Comparison of ENCODE assay signal across 9 cellular contexts in the genomic region with DNA sequence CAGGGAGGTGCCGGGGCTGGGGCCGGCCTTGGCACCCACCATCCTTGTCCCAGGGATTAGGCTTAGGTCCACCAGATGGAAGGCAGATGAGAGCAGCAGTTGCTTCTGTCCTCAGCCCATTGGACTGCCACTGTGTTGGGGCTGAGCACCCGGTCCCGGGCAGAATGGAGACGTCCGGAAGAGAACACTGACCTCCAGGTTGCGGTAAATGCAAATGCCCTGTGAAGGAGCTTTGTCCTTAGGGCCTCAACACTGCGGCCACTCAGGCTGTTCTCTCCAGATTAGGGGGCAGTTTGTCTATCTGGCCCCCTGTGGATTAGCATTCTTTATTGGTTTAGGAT. TPM values are rescaled to one million over a fixed set of nuclear protein-coding genes. Genes with fewer than 3 reads are reported as not detected.
DNase-seq lines count a peak whose midpoint lies in the region; ATAC-seq and TF ChIP-seq lines count a peak whose summit lies in the region.
"Had no signal": no experiment of that assay in that cellular context is flagged by ENCODE, and none has a peak within 500 bp of the region (broad histone marks: within the 10 kb centered on the region; RNA-seq: fewer than 3 reads in every experiment).

A gene (minus strand): TSS at position 276 of the 341 bp plus-strand sequence. CDS start 234 bp downstream, at position 42.

- no peak within 1 kb of the TSS for H2BK15ac ChIP-seq in neuronal stem cell (ENCODE audit: low read length)

- H2AK5ac ChIP-seq in neuronal stem cell (ENCODE audit: low read depth, low read length): peak within 1 kb of the TSS; percentile 12

- peak within 1 kb of the TSS; percentile 74 for H3K4me2 ChIP-seq in neuronal stem cell (ENCODE audit: insufficient read depth, low read length, poor library complexity, severe bottlenecking)

- H3K27ac Mint-ChIP-seq in CD8-positive, alpha-beta T cell: peak within 1 kb of the TSS; percentile 98

- peaks cover 60% of the 10 kb centered on the region for H3K36me3 Mint-ChIP-seq in CD8-positive, alpha-beta T cell

- H3K27me3 ChIP-seq in CD8-positive, alpha-beta T cell (ENCODE audit: insufficient read depth, low read length): no peaks in the 10 kb centered on the region
- H3K27me3 ChIP-seq in Peyer's patch (no peaks in the 10 kb centered on the region), neuronal stem cell (ENCODE audit: control insufficient read depth in 3 of 3, insufficient read depth in 3 of 3, low read depth in 1 of 3, low read length in 3 of 3) (no peaks in the 10 kb centered on the region)

- H2BK12ac ChIP-seq in neuronal stem cell (ENCODE audit: low read length): no peak within 1 kb of the TSS

- H3K18ac ChIP-seq in neuronal stem cell (ENCODE audit: low read length): peak within 1 kb of the TSS; percentile 73

- H3K9ac ChIP-seq in neuronal stem cell (ENCODE audit: low read depth, low read length, poor library complexity): peak within 1 kb of the TSS; percentile 71

- H3K4ac ChIP-seq in neuronal stem cell (ENCODE audit: low read length): no peak within 1 kb of the TSS

- peak within 1 kb of the TSS; percentile 63 for H3K4me3 ChIP-seq in CD8-positive, alpha-beta T cell (ENCODE audit: low read depth, low read length)
- H3K4me3 ChIP-seq in Peyer's patch (peak within 1 kb of the TSS; percentile 59 to 82 (median 77)), neuronal stem cell (ENCODE audit: low read length in 2 of 2) (peak within 1 kb of the TSS; percentile 82 to 95)

- TF ChIP-seq POLR2A in Peyer's patch (IDR thresholded peaks at IDR 0.05): no peak

- peak within 1 kb of the TSS; percentile 52 for H3K23ac ChIP-seq in neuronal stem cell (ENCODE audit: low read depth, low read length, poor library complexity)

- peaks cover 3% of the 10 kb centered on the region for H3K79me1 ChIP-seq in neuronal stem cell (ENCODE audit: low read depth, low read length)

- peaks cover 31% of the 10 kb centered on the region for H3K4me1 ChIP-seq in CD8-positive, alpha-beta T cell (ENCODE audit: insufficient read depth, low read length)
- H3K4me1 ChIP-seq in Peyer's patch: peaks cover 2 to 47% (median 6%) of the 10 kb centered on the region in 4 donors
- peaks cover 5 to 6% of the 10 kb centered on the region in 2 donors for H3K4me1 ChIP-seq in neuronal stem cell (ENCODE audit: control insufficient read depth in 2 of 2, insufficient read depth in 1 of 2, low read depth in 1 of 2, low read length in 2 of 2)

- peaks cover 23% of the 10 kb centered on the region for H3K36me3 ChIP-seq in CD8-positive, alpha-beta T cell (ENCODE audit: insufficient read depth, low read length)
- H3K36me3 ChIP-seq in Peyer's patch (peaks cover 0 to 50% (median 0%) of the 10 kb centered on the region in 3 donors), neuronal stem cell (replicated peaks in 1 of 2; ENCODE audit: control insufficient read depth in 2 of 2, insufficient read depth in 2 of 2, low read length in 2 of 2) (peaks cover 33 to 85% of the 10 kb centered on the region in 2 donors)

- H4K91ac ChIP-seq in neuronal stem cell (ENCODE audit: low read depth, low read length, poor library complexity): no peak within 1 kb of the TSS

- no peaks in the 10 kb centered on the region for H3K27me3 Mint-ChIP-seq in CD8-positive, alpha-beta T cell (ENCODE audit: low read depth)

- peak within 1 kb of the TSS; percentile 77 for H2AFZ ChIP-seq in neuronal stem cell (ENCODE audit: low read length)

- no peak within 1 kb of the TSS for H2BK5ac ChIP-seq in neuronal stem cell (ENCODE audit: low read length)

- H3K9me3 ChIP-seq in CD8-positive, alpha-beta T cell (ENCODE audit: low read length): no peaks in the 10 kb centered on the region
- H3K9me3 ChIP-seq in Peyer's patch: no peaks in the 10 kb centered on the region
- H3K9me3 ChIP-seq in neuronal stem cell (replicated peaks in 1 of 2; ENCODE audit: control insufficient read depth in 2 of 2, insufficient read depth in 1 of 2, low read depth in 1 of 2, low read length in 2 of 2): no peaks in the 10 kb centered on the region

- H3K14ac ChIP-seq in neuronal stem cell (ENCODE audit: low read length): peak within 1 kb of the TSS; percentile 72

- H2BK120ac ChIP-seq in neuronal stem cell (ENCODE audit: low read depth, low read length): no peak within 1 kb of the TSS

- H3K9me3 Mint-ChIP-seq in CD8-positive, alpha-beta T cell: no peaks in the 10 kb centered on the region

- POLR2A ChIA-PET in CD8-positive, alpha-beta T cell (lab: Charles Lee): interaction anchor here (0.9 to 2.3 kb wide), 10 partner anchors 8 to 54 kb away, joined by 3 to 28 read pairs (median 6); a partner anchor contains a TSS

- WGBS in neuronal stem cell (ENCODE audit: extremely low coverage in 2 of 2, insufficient read length in 2 of 2, insufficient replicate concordance in 1 of 2), 2 donors: no CpG with 5 or more reads among the region's 8 CpGs

- H3K4me1 Mint-ChIP-seq in CD8-positive, alpha-beta T cell (ENCODE audit: low read depth): peaks cover 49% of the 10 kb centered on the region

- no peak within 1 kb of the TSS for H4K8ac ChIP-seq in neuronal stem cell (ENCODE audit: low read depth, low read length)

- intact Hi-C loops in CD8-positive, alpha-beta T cell (cut with DNase I, micrococcal nuclease): loop anchor here (1.0 to 5.0 kb wide), 7 partner anchors 8 to 737 kb away; a partner anchor contains a TSS

- TF ChIP-seq CTCF in CD8-positive, alpha-beta T cell (IDR thresholded peaks at IDR 0.05): no peak
- no peak for TF ChIP-seq CTCF in Peyer's patch (IDR thresholded peaks at IDR 0.05)

- H3K27ac ChIP-seq in CD8-positive, alpha-beta T cell (ENCODE audit: low read depth, low read length): peak within 1 kb of the TSS; percentile 60
- H3K27ac ChIP-seq in Peyer's patch (peak within 1 kb of the TSS; percentile 77 to 96 (median 83)), neuronal stem cell (replicated peaks; ENCODE audit: low read length) (peak within 1 kb of the TSS; percentile 86)

- CTCF ChIA-PET in CD8-positive, alpha-beta T cell (lab: Charles Lee): interaction anchor here (0.7 to 1.6 kb wide), 3 partner anchors 10 to 25 kb away, joined by 3 to 7 read pairs (median 5); a partner anchor contains a TSS

- no peak for DNase-seq in CD8-positive, alpha-beta T cell
- no peak for DNase-seq in Peyer's patch
- no peak for DNase-seq in neuronal stem cell (ENCODE audit: low spot score)
- DNase-seq in NCI-H226: no peak
- no peak for DNase-seq in LoVo (ENCODE audit: low spot score)

- no peak for ATAC-seq in CD8-positive, alpha-beta T cell
- ATAC-seq in esophagus mucosa (peak; percentile 2), GM19328 (IDR thresholded peaks at IDR 0.05; ENCODE audit: unreplicated experiment) (no peak), HG03432 (IDR thresholded peaks at IDR 0.05; ENCODE audit: unreplicated experiment) (no peak)

- peak within 1 kb of the TSS; percentile 99 for H3K4me3 Mint-ChIP-seq in CD8-positive, alpha-beta T cell

RNA-seq across cellular contexts. Expression of the gene that starts here (rescaled TPM):
- under 1 TPM; 0.27 to 0.44 TPM for total RNA-seq in CD8-positive, alpha-beta T cell
- total RNA-seq in Peyer's patch (not detected), esophagus mucosa (0.36 TPM)
- polyA plus RNA-seq in neuronal stem cell (2013, experiment 1 of 2): 0.06 TPM
- 0.06 TPM for polyA plus RNA-seq in neuronal stem cell (2013, experiment 2 of 2)
- total RNA-seq: dermis microvascular lymphatic vessel endothelial cell had no signal

Comparison
In these comparisons a context has a peak if more than half of its experiments do, and no peak if none do; other contexts are left out.
1. Peak in ATAC-seq in esophagus mucosa; RNA of the gene not detected or under 1 TPM.